Comparison of ENCODE assay signal across 11 cellular contexts in the genomic region with DNA sequence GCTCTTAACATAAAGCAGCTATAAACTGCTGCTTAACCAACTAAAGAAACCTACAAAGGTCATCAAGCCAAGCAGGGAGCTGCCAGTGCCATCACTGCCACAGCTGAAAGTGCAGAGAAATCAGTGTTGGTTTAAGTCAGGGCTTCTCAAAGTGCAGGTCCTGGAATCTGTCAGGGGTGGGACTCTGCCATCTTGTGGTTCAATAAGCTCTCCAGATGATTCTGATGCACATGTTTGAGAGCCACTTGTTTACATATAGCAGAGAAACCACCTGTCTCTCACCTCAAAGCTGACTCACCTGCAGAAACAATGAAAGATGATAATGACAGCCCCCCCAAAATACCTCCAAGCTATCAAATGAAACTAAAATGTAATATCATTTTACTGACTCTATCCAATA. TPM values are rescaled to one million over a fixed set of nuclear protein-coding genes. Genes with fewer than 3 reads are reported as not detected.
DNase-seq lines count a peak whose midpoint lies in the region; ATAC-seq and TF ChIP-seq lines count a peak whose summit lies in the region.
"Had no signal": no experiment of that assay in that cellular context is flagged by ENCODE, and none has a peak within 500 bp of the region (broad histone marks: within the 10 kb centered on the region; RNA-seq: fewer than 3 reads in every experiment).

No MANE protein-coding gene starts in this region.

- peak; percentile 23 to 70 for ATAC-seq in activated naive CD4-positive, alpha-beta T cell treated with anti-CD3 and anti-CD28 coated beads, Interleukin-2, amount 50 U/mL, for 72 hours
- ATAC-seq in activated CD8-positive, alpha-beta T cell treated with anti-CD3 and anti-CD28 coated beads, Interleukin-2, amount 10 ng/mL, durations not matched to agents 7 days and 5 days: peak; percentile 53
- ATAC-seq in GM19395 (IDR thresholded peaks at IDR 0.05; ENCODE audit: unreplicated experiment): no peak
- ATAC-seq in esophagus mucosa: no peak
- no peak for ATAC-seq in GM18505 (IDR thresholded peaks at IDR 0.05; ENCODE audit: unreplicated experiment)

- peaks cover 11% of the 10 kb centered on the region for H3K27me3 Mint-ChIP-seq in activated CD8-positive, alpha-beta T cell treated with anti-CD3 and anti-CD28 coated beads, Interleukin-2, amount 10 ng/mL, durations not matched to agents 7 days and 5 days (ENCODE audit: low read depth)

- CTCF ChIA-PET in activated CD8-positive, alpha-beta T cell treated with anti-CD3 and anti-CD28 coated beads, Interleukin-2, amount 10 ng/mL, durations not matched to agents 7 days and 5 days (lab: Charles Lee): interaction anchor here (0.7 to 1.7 kb wide), 10 partner anchors 9 to 253 kb away, joined by 3 to 9 read pairs (median 3); a partner anchor contains a TSS

- TF ChIP-seq POLR2A in GM18505 (IDR thresholded peaks at IDR 0.05; ENCODE audit: borderline replicate concordance, extremely low read depth, insufficient read depth, insufficient read length): no peak

- no peak for DNase-seq in activated naive CD4-positive, alpha-beta T cell treated with anti-CD3 and anti-CD28 coated beads, Interleukin-2, amount 50 U/mL, for 72 hours (ENCODE audit: low spot score in 2 of 2)
- no peak for DNase-seq in activated naive CD4-positive, alpha-beta T cell treated with Interleukin-2 at 50 U/mL for 16 hours
- DNase-seq in NCI-H146 (lab: John Stamatoyannopoulos, UW) (peak; percentile 87), renal cortical epithelial cell (ENCODE audit: low read depth) (peak; percentile 40)
- DNase-seq in activated CD8-positive, alpha-beta T cell treated with anti-CD3 and anti-CD28 coated beads, Interleukin-2, amount 10 ng/mL, durations not matched to agents 7 days and 5 days: no peak
- DNase-seq: activated CD4-positive, alpha-beta T cell treated with anti-CD3 and anti-CD28 coated beads, Interleukin-2, amount 50 U/mL, for 48 hours; MV-4-11 had no signal

- H3K4me1 Mint-ChIP-seq in activated CD8-positive, alpha-beta T cell treated with anti-CD3 and anti-CD28 coated beads, Interleukin-2, amount 10 ng/mL, durations not matched to agents 7 days and 5 days (ENCODE audit: low read depth): no peaks in the 10 kb centered on the region

- H3K36me3 Mint-ChIP-seq in activated naive CD4-positive, alpha-beta T cell treated with anti-CD3 and anti-CD28 coated beads, Interleukin-2, amount 50 U/mL, for 72 hours: no peaks in the 10 kb centered on the region
- no peaks in the 10 kb centered on the region for H3K36me3 Mint-ChIP-seq in activated CD8-positive, alpha-beta T cell treated with anti-CD3 and anti-CD28 coated beads, Interleukin-2, amount 10 ng/mL, durations not matched to agents 7 days and 5 days (ENCODE audit: low read depth)
- H3K36me3 Mint-ChIP-seq: memory B cell had no signal

- POLR2A ChIA-PET in activated CD8-positive, alpha-beta T cell treated with anti-CD3 and anti-CD28 coated beads, Interleukin-2, amount 10 ng/mL, durations not matched to agents 7 days and 5 days (lab: Charles Lee): interaction anchor here (1.4 kb wide), 1 partner anchor 49 kb away, joined by 3 read pairs; a partner anchor contains a TSS

- H3K9me3 Mint-ChIP-seq in activated naive CD4-positive, alpha-beta T cell treated with anti-CD3 and anti-CD28 coated beads, Interleukin-2, amount 50 U/mL, for 72 hours: no peaks in the 10 kb centered on the region
- H3K9me3 Mint-ChIP-seq in activated CD8-positive, alpha-beta T cell treated with anti-CD3 and anti-CD28 coated beads, Interleukin-2, amount 10 ng/mL, durations not matched to agents 7 days and 5 days (ENCODE audit: insufficient read depth): no peaks in the 10 kb centered on the region
- H3K9me3 Mint-ChIP-seq: memory B cell had no signal

- no peak overlapping the region for H3K27ac Mint-ChIP-seq in activated naive CD4-positive, alpha-beta T cell treated with anti-CD3 and anti-CD28 coated beads, Interleukin-2, amount 50 U/mL, for 72 hours
- no peak overlapping the region for H3K27ac Mint-ChIP-seq in activated CD8-positive, alpha-beta T cell treated with anti-CD3 and anti-CD28 coated beads, Interleukin-2, amount 10 ng/mL, durations not matched to agents 7 days and 5 days
- H3K27ac Mint-ChIP-seq: memory B cell had no signal

- no peak overlapping the region for H3K4me3 Mint-ChIP-seq in activated CD8-positive, alpha-beta T cell treated with anti-CD3 and anti-CD28 coated beads, Interleukin-2, amount 10 ng/mL, durations not matched to agents 7 days and 5 days
- H3K4me3 Mint-ChIP-seq: memory B cell had no signal

RNA-seq across cellular contexts. Expression of a gene that starts 49.3 kb away (rescaled TPM):
- 10 to 100 TPM; 58.0 to 59.1 TPM for total RNA-seq in activated naive CD4-positive, alpha-beta T cell treated with anti-CD3 and anti-CD28 coated beads, Interleukin-2, amount 50 U/mL, for 72 hours
- 10 to 100 TPM; 66.9 to 69.2 TPM for total RNA-seq in activated CD8-positive, alpha-beta T cell treated with anti-CD3 and anti-CD28 coated beads, Interleukin-2, amount 10 ng/mL, durations not matched to agents 7 days and 5 days
- total RNA-seq in renal cortical epithelial cell (47.4 and 59.1 TPM in 2 replicates), esophagus mucosa (99.9 TPM)

Comparison
In these comparisons a context has a peak if more than half of its experiments do, and no peak if none do; other contexts are left out.
1. ATAC-seq: peak in activated naive CD4-positive, alpha-beta T cell treated with anti-CD3 and anti-CD28 coated beads, Interleukin-2, amount 50 U/mL, for 72 hours (2 of 2) and activated CD8-positive, alpha-beta T cell treated with anti-CD3 and anti-CD28 coated beads, Interleukin-2, amount 10 ng/mL, durations not matched to agents 7 days and 5 days (single experiment); none in GM19395 (single experiment), esophagus mucosa (single experiment) and GM18505 (single experiment).
2. DNase-seq: peak in NCI-H146 (single experiment) and renal cortical epithelial cell (single experiment); none in activated naive CD4-positive, alpha-beta T cell treated with anti-CD3 and anti-CD28 coated beads, Interleukin-2, amount 50 U/mL, for 72 hours (0 of 2), activated naive CD4-positive, alpha-beta T cell treated with Interleukin-2 at 50 U/mL for 16 hours (single experiment) and activated CD8-positive, alpha-beta T cell treated with anti-CD3 and anti-CD28 coated beads, Interleukin-2, amount 10 ng/mL, durations not matched to agents 7 days and 5 days (single experiment).